Comparison of ENCODE assay signal across 25 cellular contexts in genomic region chr6:34584694-34585093, GRCh38. TPM values are rescaled to one million over a fixed set of nuclear protein-coding genes. Genes with fewer than 3 reads are reported as not detected.
DNase-seq lines count a peak whose midpoint lies in the region; FAIRE-seq and TF ChIP-seq lines count a peak whose summit lies in the region.
"Had no signal": no experiment of that assay in that cellular context is flagged by ENCODE, and none has a peak within 500 bp of the region (broad histone marks: within the 10 kb centered on the region; RNA-seq: fewer than 3 reads in every experiment).

No MANE protein-coding gene starts in this region.

- no peak overlapping the region for H2BK5ac ChIP-seq in H1 (ENCODE audit: low read depth, low read length)

- no peak overlapping the region for H3K27ac ChIP-seq in WERI-Rb-1
- 0 out of 2 replicates have a peak overlapping the region, but pooled peaks have one; percentile 1 for H3K27ac ChIP-seq in H1 (ENCODE audit: low read depth, low read length)
- no peak overlapping the region for H3K27ac ChIP-seq in osteoblast (ENCODE audit: low read depth, low read length)
- H3K27ac ChIP-seq: BLaER1 treated with 17β-estradiol and CSF1 and Interleukin-3, amounts not matched to agents 10 nM and 100 nM; heart right ventricle; SJCRH30; skin epidermis had no signal

- H2BK120ac ChIP-seq in H1 (replicated peaks; ENCODE audit: low read depth, low read length): no peak overlapping the region

- H3K23ac ChIP-seq in H1 (ENCODE audit: insufficient read length): no peak overlapping the region

- POLR2A ChIA-PET in H1 (lab: Charles Lee; ENCODE audit: partially characterized antibody): interaction anchor here (1.2 to 1.6 kb wide), 3 partner anchors 10 to 14 kb away, joined by 3 to 4 read pairs (median 3); no protein-coding TSS in a partner anchor

- no peak overlapping the region for H3K56ac ChIP-seq in H1 (replicated peaks; ENCODE audit: insufficient read length, low read depth, low read length)

- TF ChIP-seq EP300 in H1 (IDR thresholded peaks at IDR 0.05; ENCODE audit: borderline replicate concordance in 1 of 2, low read depth in 2 of 2, low read length in 2 of 2): no peak

- H3K27me3 Mint-ChIP-seq in type B pancreatic cell: no peaks in the 10 kb centered on the region
- H3K27me3 Mint-ChIP-seq: activated naive CD4-positive, alpha-beta T cell treated with anti-CD3 and anti-CD28 coated beads, Interleukin-2, amount 50 U/mL, for 24 hours; T-cell had no signal

- TF ChIP-seq CTCF in WERI-Rb-1 (IDR thresholded peaks at IDR 0.05; ENCODE audit: low read depth, low read length): 0 out of 2 replicates have a peak, but pooled peaks have one; percentile 15
- peak in 1 of 3 experiments; percentile 21; a peak in 1 of 4 replicates for TF ChIP-seq CTCF in H1 (IDR thresholded peaks at IDR 0.05; ENCODE audit: control extremely low read depth in 1 of 3, insufficient read depth in 1 of 3, low read depth in 1 of 3, low read length in 3 of 3)
- TF ChIP-seq CTCF in type B pancreatic cell (conservative IDR thresholded peaks at IDR 0.05): no peak
- no peak for TF ChIP-seq CTCF in osteoblast (IDR thresholded peaks at IDR 0.05; ENCODE audit: extremely low read depth, low read depth, low read length)

- no peak for TF ChIP-seq POLR2A in H1 (IDR thresholded peaks at IDR 0.05; ENCODE audit: control extremely low read depth in 1 of 2, low read depth in 2 of 2, low read length in 2 of 2)

- no peak overlapping the region for H2BK15ac ChIP-seq in H1 (ENCODE audit: low read length)

- no peak overlapping the region for H2BK12ac ChIP-seq in H1 (ENCODE audit: low read depth, low read length)

- H3K27me3 ChIP-seq in WERI-Rb-1 (ENCODE audit: insufficient read depth, low read depth, severe bottlenecking) (no peaks in the 10 kb centered on the region), H1 (replicated peaks in 1 of 4; ENCODE audit: control insufficient read depth in 3 of 4, extremely low read depth in 1 of 4, insufficient read depth in 3 of 4, low read length in 3 of 4) (no peaks in the 10 kb centered on the region), osteoblast (ENCODE audit: insufficient read depth, low read length) (no peaks in the 10 kb centered on the region)
- H3K27me3 ChIP-seq: BLaER1 treated with 17β-estradiol and CSF1 and Interleukin-3, amounts not matched to agents 10 nM and 100 nM; heart right ventricle; SJCRH30 had no signal

- no peak overlapping the region for H3K4ac ChIP-seq in H1 (replicated peaks; ENCODE audit: insufficient read length, low read depth, low read length)

- FAIRE-seq in H1 (lab: Jason Lieb, UNC): no peak
- FAIRE-seq: D721Med, GM12891, RCC 7860 had no signal

- 87% methylated on average over 9 of the region's 9 CpGs; no CpG with 5 or more reads in 1 of the 2 experiments for WGBS in H1 (ENCODE audit: extremely low coverage in 1 of 2, insufficient coverage in 1 of 2, insufficient read length in 1 of 2, insufficient replicate concordance in 2 of 2, low coverage in 1 of 2, low lambda C conversion rate in 2 of 2, missing lambda C conversion rate in 1 of 2), 2 experiments

- H3K4me2 ChIP-seq in H1 (ENCODE audit: insufficient read depth in 1 of 2, low read depth in 2 of 2, low read length in 2 of 2) (no peak overlapping the region), osteoblast (ENCODE audit: insufficient read depth, low read length) (no peak overlapping the region)
- H3K4me2 ChIP-seq: BLaER1 treated with 17β-estradiol and CSF1 and Interleukin-3, amounts not matched to agents 10 nM and 100 nM had no signal

- H2AFZ ChIP-seq in H1 (ENCODE audit: low read length): no peak overlapping the region
- H2AFZ ChIP-seq in osteoblast (ENCODE audit: low read length): no peak overlapping the region

- no peak for TF ChIP-seq RAD21 in H1 (IDR thresholded peaks at IDR 0.05 in 1 of 2, conservative IDR thresholded peaks at IDR 0.05 in 1 of 2; ENCODE audit: low read depth in 2 of 2, low read length in 2 of 2)

- CTCF ChIA-PET in H1 (lab: Charles Lee; ENCODE audit: partially characterized antibody): interaction anchor here (0.6 to 4.3 kb wide), 17 partner anchors 8 to 335 kb away, joined by 3 to 20 read pairs (median 5); partner anchors contain the start of gene SPDEF

- no peak overlapping the region for H3K4me3 ChIP-seq in WERI-Rb-1 (ENCODE audit: low read depth, low read length)
- no peak overlapping the region for H3K4me3 ChIP-seq in H1 (ENCODE audit: extremely low read depth in 1 of 4, insufficient read depth in 2 of 4, low read depth in 3 of 4, low read length in 4 of 4)
- H3K4me3 ChIP-seq in osteoblast (ENCODE audit: insufficient read depth, low read length): no peak overlapping the region
- H3K4me3 ChIP-seq: BLaER1 treated with 17β-estradiol and CSF1 and Interleukin-3, amounts not matched to agents 10 nM and 100 nM; HAP-1; heart right ventricle; SJCRH30; skin epidermis had no signal

- H3K14ac ChIP-seq in H1 (ENCODE audit: insufficient read length): no peak overlapping the region

- H2AK5ac ChIP-seq in H1 (ENCODE audit: low read depth, low read length): no peak overlapping the region

- no peak overlapping the region for H3K18ac ChIP-seq in H1 (ENCODE audit: extremely low read depth, low read length)

- H3K9me3 Mint-ChIP-seq in type B pancreatic cell: no peaks in the 10 kb centered on the region
- H3K9me3 Mint-ChIP-seq: activated naive CD4-positive, alpha-beta T cell treated with anti-CD3 and anti-CD28 coated beads, Interleukin-2, amount 50 U/mL, for 24 hours; T-cell had no signal

- peak overlapping the region; percentile 52 for H3K27ac Mint-ChIP-seq in type B pancreatic cell
- H3K27ac Mint-ChIP-seq: activated naive CD4-positive, alpha-beta T cell treated with anti-CD3 and anti-CD28 coated beads, Interleukin-2, amount 50 U/mL, for 24 hours had no signal

- H4K8ac ChIP-seq in H1 (ENCODE audit: extremely low read depth, insufficient read depth, low read length): no peak overlapping the region

- H3K79me1 ChIP-seq in H1 (ENCODE audit: low read depth, low read length): peaks cover 9% of the 10 kb centered on the region

- H3K9me3 ChIP-seq in WERI-Rb-1 (ENCODE audit: severe bottlenecking): no peaks in the 10 kb centered on the region
- H3K9me3 ChIP-seq in H1 (ENCODE audit: insufficient read depth in 2 of 2, low read depth in 1 of 2, low read length in 1 of 2): no peaks in the 10 kb centered on the region
- no peaks in the 10 kb centered on the region for H3K9me3 ChIP-seq in osteoblast (ENCODE audit: low read depth, low read length)
- H3K9me3 ChIP-seq: BLaER1 treated with 17β-estradiol and CSF1 and Interleukin-3, amounts not matched to agents 10 nM and 100 nM; HAP-1; heart right ventricle; SJCRH30 had no signal

- H3K4me1 ChIP-seq in H1 (replicated peaks in 1 of 4; ENCODE audit: control insufficient read depth in 3 of 4, insufficient read depth in 4 of 4, low read length in 3 of 4) (peaks cover 3 to 26% (median 15%) of the 10 kb centered on the region in 4 experiments; a peak in 6 of 7 replicates), osteoblast (ENCODE audit: insufficient read depth, low read length) (peaks cover 14% of the 10 kb centered on the region)
- H3K4me1 ChIP-seq: HAP-1, SJCRH30 had no signal

- 0 out of 4 replicates have a peak, but pooled peaks cover 0 to 3% of the 10 kb centered on the region in 2 experiments for H3K79me2 ChIP-seq in H1 (ENCODE audit: control insufficient read depth in 1 of 2, insufficient read depth in 2 of 2, low read length in 2 of 2)
- peaks cover 25% of the 10 kb centered on the region for H3K79me2 ChIP-seq in osteoblast (ENCODE audit: insufficient read depth, low read length)

- H4K20me1 ChIP-seq in H1 (replicated peaks in 1 of 2; ENCODE audit: control insufficient read depth in 1 of 2, insufficient read depth in 2 of 2, low read length in 2 of 2) (peaks cover 3 to 10% of the 10 kb centered on the region in 2 experiments), osteoblast (ENCODE audit: insufficient read depth, low read length) (peaks cover 31% of the 10 kb centered on the region)

- no peak overlapping the region for H2BK20ac ChIP-seq in H1 (ENCODE audit: low read length)

- no peak overlapping the region for H4K5ac ChIP-seq in H1 (ENCODE audit: insufficient read length, low read depth, low read length)

- H4K91ac ChIP-seq in H1 (replicated peaks; ENCODE audit: insufficient read length, low read length): no peak overlapping the region

- peak; percentile 55 for DNase-seq in activated effector memory CD4-positive, alpha-beta T cell treated with anti-CD3 and anti-CD28 coated beads, Interleukin-2, amount 50 U/mL, for 16 hours
- no peak for DNase-seq in activated effector memory CD4-positive, alpha-beta T cell treated with Interleukin-2 at 50 U/mL for 16 hours
- DNase-seq in WERI-Rb-1: no peak
- no peak for DNase-seq in H1 (ENCODE audit: low read depth in 1 of 2, low spot score in 2 of 2)
- no peak for DNase-seq in type B pancreatic cell (ENCODE audit: extremely low spot score, unreplicated experiment)
- DNase-seq in osteoblast (ENCODE audit: insufficient read length, low spot score, missing footprints): no peak
- DNase-seq in activated gamma-delta T cell (lab: John Stamatoyannopoulos, UW): no peak
- DNase-seq: erythroblast, heart right ventricle, left cardiac atrium, NCI-H187 treated with DMSO at 0.1 percent for 48 hours, NCI-H524 treated with DMSO at 0.1 percent for 48 hours, occipital lobe, SJCRH30, T-cell had no signal

- peaks cover 3% of the 10 kb centered on the region for H3K36me3 Mint-ChIP-seq in type B pancreatic cell

- peaks cover 37% of the 10 kb centered on the region for H3K36me3 ChIP-seq in WERI-Rb-1
- H3K36me3 ChIP-seq in H1 (ENCODE audit: control insufficient read depth in 2 of 4, insufficient read depth in 4 of 4, low read length in 3 of 4): no peaks in the 10 kb centered on the region
- H3K36me3 ChIP-seq in osteoblast (ENCODE audit: insufficient read depth, low read length): no peaks in the 10 kb centered on the region
- H3K36me3 ChIP-seq: SJCRH30 had no signal

- 0 out of 2 replicates have a peak, but pooled peaks cover 2% of the 10 kb centered on the region for H3K23me2 ChIP-seq in H1 (ENCODE audit: low read depth, low read length)

- no peak overlapping the region for H3K4me3 Mint-ChIP-seq in type B pancreatic cell
- H3K4me3 Mint-ChIP-seq: activated naive CD4-positive, alpha-beta T cell treated with anti-CD3 and anti-CD28 coated beads, Interleukin-2, amount 50 U/mL, for 24 hours; T-cell had no signal

- H3K4me1 Mint-ChIP-seq in type B pancreatic cell (ENCODE audit: unreplicated experiment): peaks cover 8% of the 10 kb centered on the region

- H3K9ac ChIP-seq in H1 (replicated peaks in 1 of 4; ENCODE audit: extremely low read depth in 1 of 4, low read depth in 3 of 4, low read length in 3 of 4): no peak overlapping the region
- H3K9ac ChIP-seq: BLaER1 treated with 17β-estradiol and CSF1 and Interleukin-3, amounts not matched to agents 10 nM and 100 nM had no signal

RNA-seq across cellular contexts. Expression of gene SPDEF, which starts 28.6 kb away (rescaled TPM):
- total RNA-seq in H1 (2021; fragmentation: NEBNext Ultra II Directional; extraction: Animal tissue kit (Norgen Biotek cat#: 25700)): 0.15 TPM in 1 of 2 replicates, not detected in the other
- polyA plus RNA-seq in H1 (2011; rRNA removed): 0.30 TPM in 2 replicates
- polyA plus RNA-seq in H1 (2011; cell fraction: cytosol; rRNA removed): 0.45 TPM
- polyA plus RNA-seq in H1 (2011; cell fraction: nucleus; rRNA removed): 0.87 TPM
- polyA plus RNA-seq in H1 (2012, experiment 1 of 2): 0.15 to 0.36 TPM (median 0.19 TPM) in 3 of 4 replicates, not detected in the other
- polyA plus RNA-seq in H1 (2012, experiment 2 of 2): not detected
- polyA plus RNA-seq in H1 (2013, experiment 1 of 2): 0.06 TPM
- polyA plus RNA-seq in H1 (2013, experiment 2 of 2): 0.06 TPM
- polyA minus RNA-seq in H1 (2011; rRNA and poly(A)+ RNA removed): not detected in 2 replicates
- polyA minus RNA-seq in H1 (2011; cell fraction: cytosol; rRNA and poly(A)+ RNA removed): not detected
- 0.40 TPM for polyA minus RNA-seq in H1 (2011; cell fraction: nucleus; rRNA and poly(A)+ RNA removed)
- 0.62 and 1.6 TPM in 2 replicates for total RNA-seq in type B pancreatic cell (ENCODE audit: low replicate concordance)
- 0.29 TPM in 1 of 2 replicates, not detected in the other for total RNA-seq in osteoblast
- total RNA-seq: Daoy, myocyte, occipital lobe, renal cortical epithelial cell, SJCRH30 had no signal
